In the genomic region with DNA sequence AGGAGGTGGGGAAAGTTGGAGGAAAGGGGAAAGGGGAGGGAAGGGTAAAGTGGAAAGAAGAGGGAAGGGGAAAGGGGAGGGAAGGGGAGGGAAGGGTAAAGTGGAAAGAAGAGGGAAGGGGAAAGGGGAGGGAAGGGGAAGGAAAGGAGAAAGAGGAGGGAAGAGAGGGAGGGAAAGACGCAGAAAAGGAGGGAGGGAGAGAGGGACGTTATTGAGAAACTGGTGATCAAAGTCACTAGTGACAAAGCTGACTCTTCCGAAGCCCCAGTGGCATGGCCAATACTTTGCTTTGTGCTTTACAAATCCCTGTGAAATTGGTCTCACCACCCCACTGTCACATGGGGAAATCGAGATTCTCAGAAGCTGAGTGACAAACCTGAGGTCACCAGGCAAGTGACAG, we compare ENCODE assay signal across 22 cellular contexts.
"Had no signal": no experiment of that assay in that cellular context is flagged by ENCODE, and none has a peak within 500 bp of the region (broad histone marks: within the 10 kb centered on the region; RNA-seq: fewer than 3 reads in every experiment).

No MANE protein-coding gene starts in this region.

- H3K4me3 ChIP-seq: cardiac muscle cell, colonic mucosa, dorsolateral prefrontal cortex, heart left ventricle, tibial nerve had no signal

- H3K36me3 ChIP-seq: cardiac muscle cell, colonic mucosa, heart left ventricle, tibial nerve had no signal

- H3K4me1 ChIP-seq: colonic mucosa, heart left ventricle had no signal

- DNase-seq: activated CD4-positive, alpha-beta memory T cell treated with anti-CD3 and anti-CD28 coated beads, Interleukin-2, amount 10 ng/mL, durations not matched to agents 7 days and 5 days; activated CD4-positive, alpha-beta T cell treated with anti-CD3 and anti-CD28 coated beads, Interleukin-2, amount 10 ng/mL, durations not matched to agents 24 days and 14 days; activated CD4-positive, CD25-positive, alpha-beta regulatory T cell treated with anti-CD3 and anti-CD28 coated beads, Interleukin-2, amount 50 U/mL, for 72 hours; activated gamma-delta T cell treated with Interleukin-2 at 50 U/mL for 16 hours; activated T-cell treated with anti-CD3 and anti-CD28 coated beads, Interleukin-2, amount 50 U/mL, for 4 hours; cerebellar nuclear complex; colonic mucosa; dorsolateral prefrontal cortex; effector memory CD8-positive, alpha-beta T cell; heart left ventricle; naive thymus-derived CD4-positive, alpha-beta T cell; occipital lobe; right cardiac atrium; stimulated activated CD4-positive, alpha-beta T cell treated with anti-CD3 and anti-CD28 coated beads, Interleukin-2, amount 100 ng/mL, for 48 hours; stimulated activated naive CD4-positive, alpha-beta T cell treated with Interleukin-2 at 50 U/mL for 16 hours; T-helper 17 cell; T1000 had no signal

- H3K27me3 ChIP-seq: cardiac muscle cell, colonic mucosa had no signal

- H3K4me1 Mint-ChIP-seq: activated T-helper 17 cell treated with anti-CD3 and anti-CD28 coated beads, Interleukin-2, amount 50 U/mL, for 72 hours had no signal

- H3K27ac Mint-ChIP-seq: activated CD4-positive, alpha-beta memory T cell treated with anti-CD3 and anti-CD28 coated beads, Interleukin-2, amount 10 ng/mL, durations not matched to agents 7 days and 5 days; activated CD4-positive, alpha-beta T cell treated with anti-CD3 and anti-CD28 coated beads, Interleukin-2, amount 10 ng/mL, durations not matched to agents 24 days and 14 days; activated naive CD4-positive, alpha-beta T cell treated with anti-CD3 and anti-CD28 coated beads, Interleukin-2, amount 50 U/mL, for 24 hours; activated T-helper 17 cell treated with anti-CD3 and anti-CD28 coated beads, Interleukin-2, amount 50 U/mL, for 72 hours; effector memory CD8-positive, alpha-beta T cell; mesothelial cell of epicardium; naive thymus-derived CD4-positive, alpha-beta T cell; T-helper 17 cell had no signal

- ATAC-seq: activated T-cell treated with anti-CD3 and anti-CD28 coated beads, Interleukin-2, amount 50 U/mL, for 4 hours; activated T-helper 17 cell treated with anti-CD3 and anti-CD28 coated beads, Interleukin-2, amount 50 U/mL, for 72 hours; effector memory CD8-positive, alpha-beta T cell; heart left ventricle; naive thymus-derived CD4-positive, alpha-beta T cell; right cardiac atrium; T-helper 17 cell had no signal

- H3K9me3 Mint-ChIP-seq: activated CD4-positive, alpha-beta memory T cell treated with anti-CD3 and anti-CD28 coated beads, Interleukin-2, amount 10 ng/mL, durations not matched to agents 7 days and 5 days; activated CD4-positive, alpha-beta T cell treated with anti-CD3 and anti-CD28 coated beads, Interleukin-2, amount 10 ng/mL, durations not matched to agents 24 days and 14 days; activated naive CD4-positive, alpha-beta T cell treated with anti-CD3 and anti-CD28 coated beads, Interleukin-2, amount 50 U/mL, for 24 hours; activated T-cell treated with anti-CD3 and anti-CD28 coated beads, Interleukin-2, amount 50 U/mL, for 4 hours; activated T-helper 17 cell treated with anti-CD3 and anti-CD28 coated beads, Interleukin-2, amount 50 U/mL, for 72 hours; effector memory CD8-positive, alpha-beta T cell; mesothelial cell of epicardium; naive thymus-derived CD4-positive, alpha-beta T cell had no signal

- H3K4me3 Mint-ChIP-seq: activated CD4-positive, alpha-beta memory T cell treated with anti-CD3 and anti-CD28 coated beads, Interleukin-2, amount 10 ng/mL, durations not matched to agents 7 days and 5 days; activated CD4-positive, alpha-beta T cell treated with anti-CD3 and anti-CD28 coated beads, Interleukin-2, amount 10 ng/mL, durations not matched to agents 24 days and 14 days; activated naive CD4-positive, alpha-beta T cell treated with anti-CD3 and anti-CD28 coated beads, Interleukin-2, amount 50 U/mL, for 24 hours; activated T-cell treated with anti-CD3 and anti-CD28 coated beads, Interleukin-2, amount 50 U/mL, for 4 hours; activated T-helper 17 cell treated with anti-CD3 and anti-CD28 coated beads, Interleukin-2, amount 50 U/mL, for 72 hours; effector memory CD8-positive, alpha-beta T cell; mesothelial cell of epicardium; naive thymus-derived CD4-positive, alpha-beta T cell; T-helper 17 cell had no signal

- H3K36me3 Mint-ChIP-seq: activated naive CD4-positive, alpha-beta T cell treated with anti-CD3 and anti-CD28 coated beads, Interleukin-2, amount 50 U/mL, for 24 hours; mesothelial cell of epicardium; naive thymus-derived CD4-positive, alpha-beta T cell had no signal

- H3K9me3 ChIP-seq: colonic mucosa, heart left ventricle, tibial nerve had no signal

- H3K27ac ChIP-seq: cardiac muscle cell, colonic mucosa, dorsolateral prefrontal cortex, heart left ventricle, tibial nerve had no signal
